Comparison of ENCODE assay signal across 1 cellular context in the genomic region with DNA sequence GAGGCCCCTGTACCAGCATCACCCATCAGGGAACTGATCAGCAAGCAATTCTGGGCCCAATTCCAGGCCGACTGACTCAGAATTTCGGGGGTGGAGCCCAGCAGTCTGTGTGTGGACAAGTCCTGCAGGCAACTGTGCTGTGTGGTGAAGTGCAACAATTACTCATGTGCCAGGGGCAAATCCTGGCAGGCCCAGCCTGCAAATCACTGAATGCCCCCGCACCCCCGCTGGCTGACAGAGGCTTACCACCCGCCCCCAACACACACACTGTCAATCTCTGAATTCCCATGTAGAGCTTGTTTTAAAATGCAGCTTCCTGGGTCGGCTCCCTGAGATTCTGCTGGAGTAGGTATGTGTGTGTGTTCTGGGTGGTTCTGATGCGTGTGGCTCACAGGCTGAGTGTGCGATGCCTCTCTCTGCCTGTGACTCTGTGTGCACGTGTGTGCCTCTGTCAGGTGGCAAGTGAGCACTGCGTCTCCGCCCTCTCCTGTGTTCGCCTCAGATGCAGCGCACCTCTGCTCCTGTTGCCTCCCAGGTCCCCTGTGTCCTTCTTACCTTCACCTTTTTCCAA.
TF ChIP-seq lines count a peak whose summit lies in the region.

No MANE protein-coding gene starts in this region.

TF ChIP-seq in HEK293, 187 proteins besides CTCF, POLR2A, EP300 and RAD21 (continued from another document):
- TF ChIP-seq, protein P1, sequence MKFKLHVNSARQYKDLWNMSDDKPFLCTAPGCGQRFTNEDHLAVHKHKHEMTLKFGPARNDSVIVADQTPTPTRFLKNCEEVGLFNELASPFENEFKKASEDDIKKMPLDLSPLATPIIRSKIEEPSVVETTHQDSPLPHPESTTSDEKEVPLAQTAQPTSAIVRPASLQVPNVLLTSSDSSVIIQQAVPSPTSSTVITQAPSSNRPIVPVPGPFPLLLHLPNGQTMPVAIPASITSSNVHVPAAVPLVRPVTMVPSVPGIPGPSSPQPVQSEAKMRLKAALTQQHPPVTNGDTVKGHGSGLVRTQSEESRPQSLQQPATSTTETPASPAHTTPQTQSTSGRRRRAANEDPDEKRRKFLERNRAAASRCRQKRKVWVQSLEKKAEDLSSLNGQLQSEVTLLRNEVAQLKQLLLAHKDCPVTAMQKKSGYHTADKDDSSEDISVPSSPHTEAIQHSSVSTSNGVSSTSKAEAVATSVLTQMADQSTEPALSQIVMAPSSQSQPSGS (tag by site-specific recombination; IDR thresholded peaks at IDR 0.05; ENCODE audit: low read depth) = no peak
- TF ChIP-seq, protein P2, sequence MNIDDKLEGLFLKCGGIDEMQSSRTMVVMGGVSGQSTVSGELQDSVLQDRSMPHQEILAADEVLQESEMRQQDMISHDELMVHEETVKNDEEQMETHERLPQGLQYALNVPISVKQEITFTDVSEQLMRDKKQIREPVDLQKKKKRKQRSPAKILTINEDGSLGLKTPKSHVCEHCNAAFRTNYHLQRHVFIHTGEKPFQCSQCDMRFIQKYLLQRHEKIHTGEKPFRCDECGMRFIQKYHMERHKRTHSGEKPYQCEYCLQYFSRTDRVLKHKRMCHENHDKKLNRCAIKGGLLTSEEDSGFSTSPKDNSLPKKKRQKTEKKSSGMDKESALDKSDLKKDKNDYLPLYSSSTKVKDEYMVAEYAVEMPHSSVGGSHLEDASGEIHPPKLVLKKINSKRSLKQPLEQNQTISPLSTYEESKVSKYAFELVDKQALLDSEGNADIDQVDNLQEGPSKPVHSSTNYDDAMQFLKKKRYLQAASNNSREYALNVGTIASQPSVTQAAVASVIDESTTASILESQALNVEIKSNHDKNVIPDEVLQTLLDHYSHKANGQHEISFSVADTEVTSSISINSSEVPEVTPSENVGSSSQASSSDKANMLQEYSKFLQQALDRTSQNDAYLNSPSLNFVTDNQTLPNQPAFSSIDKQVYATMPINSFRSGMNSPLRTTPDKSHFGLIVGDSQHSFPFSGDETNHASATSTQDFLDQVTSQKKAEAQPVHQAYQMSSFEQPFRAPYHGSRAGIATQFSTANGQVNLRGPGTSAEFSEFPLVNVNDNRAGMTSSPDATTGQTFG (tag by site-specific recombination; IDR thresholded peaks at IDR 0.05; ENCODE audit: borderline replicate concordance) = no peak
- TF ChIP-seq, protein P3, sequence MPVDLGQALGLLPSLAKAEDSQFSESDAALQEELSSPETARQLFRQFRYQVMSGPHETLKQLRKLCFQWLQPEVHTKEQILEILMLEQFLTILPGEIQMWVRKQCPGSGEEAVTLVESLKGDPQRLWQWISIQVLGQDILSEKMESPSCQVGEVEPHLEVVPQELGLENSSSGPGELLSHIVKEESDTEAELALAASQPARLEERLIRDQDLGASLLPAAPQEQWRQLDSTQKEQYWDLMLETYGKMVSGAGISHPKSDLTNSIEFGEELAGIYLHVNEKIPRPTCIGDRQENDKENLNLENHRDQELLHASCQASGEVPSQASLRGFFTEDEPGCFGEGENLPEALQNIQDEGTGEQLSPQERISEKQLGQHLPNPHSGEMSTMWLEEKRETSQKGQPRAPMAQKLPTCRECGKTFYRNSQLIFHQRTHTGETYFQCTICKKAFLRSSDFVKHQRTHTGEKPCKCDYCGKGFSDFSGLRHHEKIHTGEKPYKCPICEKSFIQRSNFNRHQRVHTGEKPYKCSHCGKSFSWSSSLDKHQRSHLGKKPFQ (tag by site-specific recombination; IDR thresholded peaks at IDR 0.05) = no peak
